Comparison of ENCODE assay signal across 25 cellular contexts in the genomic region with DNA sequence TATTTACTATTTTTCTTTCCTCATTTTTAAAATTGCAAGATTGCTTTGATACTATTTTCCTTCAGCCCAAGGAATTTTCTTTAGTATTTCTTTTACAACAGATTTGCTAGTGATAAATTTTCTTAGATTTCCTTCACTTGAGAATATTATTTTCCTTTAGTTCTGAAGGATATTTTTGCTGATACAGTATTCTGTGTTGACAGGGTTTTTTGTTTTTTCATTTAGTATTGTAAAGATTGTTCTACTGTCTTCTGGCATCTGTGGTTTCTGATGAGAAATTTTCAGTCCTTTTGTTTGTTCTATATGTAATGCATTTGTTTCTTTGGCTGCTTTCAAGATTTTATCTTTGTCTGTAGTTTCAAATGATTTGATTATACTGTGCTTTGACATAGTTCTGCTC.
"Had no signal": no experiment of that assay in that cellular context is flagged by ENCODE, and none has a peak within 500 bp of the region (broad histone marks: within the 10 kb centered on the region; RNA-seq: fewer than 3 reads in every experiment).

No MANE protein-coding gene starts in this region.

- H3K27me3 ChIP-seq: left lung, pancreas, sigmoid colon, tibial nerve, uterus had no signal

- DNase-seq: hippocampal formation; kidney; left colon; left lung; lower lobe of right lung; mammary epithelial cell; mesenchymal stem cell; naive thymus-derived CD8-positive, alpha-beta T cell; nucleus accumbens; pancreas; posterior cingulate gyrus; retina; right cardiac atrium; sigmoid colon; stimulated activated CD4-positive, alpha-beta T cell treated with anti-CD3 and anti-CD28 coated beads, Interleukin-1b, Interleukin-23, amount 100 ng/mL, for 48 hours; stimulated activated CD4-positive, alpha-beta T cell treated with anti-CD3 and anti-CD28 coated beads, Interleukin-2, amount 100 ng/mL, for 48 hours; stimulated activated CD4-positive, alpha-beta T cell treated with anti-CD3 and anti-CD28 coated beads, Interleukin-4, amount 100 ng/mL, for 4 hours; stimulated activated CD8-positive, alpha-beta memory T cell treated with anti-CD3 and anti-CD28 coated beads, Interleukin-4, amount 100 ng/mL, for 48 hours; stimulated activated naive CD4-positive, alpha-beta T cell treated with Interleukin-2 at 50 U/mL for 16 hours; stimulated activated naive CD8-positive, alpha-beta T cell treated with anti-CD3 and anti-CD28 coated beads, Interleukin-15, amount 100 ng/mL, for 72 hours; substantia nigra; uterus had no signal

- FAIRE-seq: pancreas had no signal

- H3K4me2 ChIP-seq: smooth muscle cell had no signal

- H3K36me3 ChIP-seq: left lung, lower lobe of right lung, pancreas, prostate gland, sigmoid colon, uterus had no signal

- H3K27ac ChIP-seq: left lung, lower lobe of right lung, pancreas, prostate gland, sigmoid colon, tibial nerve, uterus had no signal

- H3K4me3 ChIP-seq: left lung, lower lobe of right lung, pancreas, prostate gland, sigmoid colon, smooth muscle cell, tibial nerve, uterus had no signal

- H3K4me1 ChIP-seq: pancreas, prostate gland, uterus had no signal

- H3K9me3 ChIP-seq: pancreas, prostate gland, sigmoid colon had no signal
